Comparison of ENCODE assay signal across 1 cellular context in genomic region chr5:173866249-173867172, GRCh38.
A peak's percentile ranks its signal among the peaks of the same experiment; 100 is the strongest.
TF ChIP-seq lines count a peak whose summit lies in the region.

No MANE protein-coding gene starts in this region.

TF ChIP-seq in K562, 482 proteins besides CTCF, POLR2A, EP300 and RAD21 (continued from another document and continues in another):
- TF ChIP-seq MGA (IDR thresholded peaks at IDR 0.05) (no peak), SRSF1 (IDR thresholded peaks at IDR 0.05; ENCODE audit: low read depth, low read length) (no peak), ZNF121 (CRISPR knock-in tag; conservative IDR thresholded peaks at IDR 0.05) (no peak), PREB (CRISPR knock-in tag; IDR thresholded peaks at IDR 0.05) (no peak), ZFPM2 (CRISPR knock-in tag; IDR thresholded peaks at IDR 0.05) (no peak), ZBTB26 (CRISPR knock-in tag; IDR thresholded peaks at IDR 0.05) (no peak), MCM7 (IDR thresholded peaks at IDR 0.05) (no peak), NR4A1 (CRISPR knock-in tag; IDR thresholded peaks at IDR 0.05) (no peak), NR4A1 (tag; IDR thresholded peaks at IDR 0.05) (no peak), ZNF75A (CRISPR knock-in tag; IDR thresholded peaks at IDR 0.05) (no peak), NEUROD1 (IDR thresholded peaks at IDR 0.05; ENCODE audit: borderline replicate concordance, low read depth, low read length, partially characterized antibody) (peak; percentile 18), SMAD1 (IDR thresholded peaks at IDR 0.05; ENCODE audit: low read depth, low read length, partially characterized antibody) (no peak), BRF1 (IDR thresholded peaks at IDR 0.05; ENCODE audit: borderline replicate concordance, extremely low read depth, insufficient read length) (no peak), LCOR (CRISPR knock-in tag; IDR thresholded peaks at IDR 0.05) (no peak), ZFP1 (CRISPR knock-in tag; IDR thresholded peaks at IDR 0.05) (no peak), CTBP1 (IDR thresholded peaks at IDR 0.05; ENCODE audit: borderline replicate concordance) (0 out of 2 replicates have a peak, but pooled peaks have one; percentile 18), POU5F1 (IDR thresholded peaks at IDR 0.05; ENCODE audit: borderline replicate concordance, low read depth, low read length, partially characterized antibody) (no peak), ZNF124 (CRISPR knock-in tag; IDR thresholded peaks at IDR 0.05) (no peak), CBFB (CRISPR knock-in tag; IDR thresholded peaks at IDR 0.05) (no peak), ZNF57 (CRISPR knock-in tag; IDR thresholded peaks at IDR 0.05) (no peak), ZNF740 (CRISPR knock-in tag; IDR thresholded peaks at IDR 0.05) (no peak), ZNF740 (tag; IDR thresholded peaks at IDR 0.05) (no peak), JUNB (CRISPR knock-in tag; conservative IDR thresholded peaks at IDR 0.05) (no peak), RBM17 (IDR thresholded peaks at IDR 0.05; ENCODE audit: borderline replicate concordance, low read depth, low read length) (no peak), PCBP1 (IDR thresholded peaks at IDR 0.05; ENCODE audit: low read depth, low read length, poor library complexity, severe bottlenecking) (no peak), CREM (IDR thresholded peaks at IDR 0.05; ENCODE audit: low read depth) (no peak), ZNF217 (CRISPR knock-in tag; IDR thresholded peaks at IDR 0.05) (no peak), MBD2 (IDR thresholded peaks at IDR 0.05; ENCODE audit: borderline replicate concordance, low read depth) (no peak), ZNF668 (CRISPR knock-in tag; IDR thresholded peaks at IDR 0.05) (no peak)
- TF ChIP-seq, protein P1, sequence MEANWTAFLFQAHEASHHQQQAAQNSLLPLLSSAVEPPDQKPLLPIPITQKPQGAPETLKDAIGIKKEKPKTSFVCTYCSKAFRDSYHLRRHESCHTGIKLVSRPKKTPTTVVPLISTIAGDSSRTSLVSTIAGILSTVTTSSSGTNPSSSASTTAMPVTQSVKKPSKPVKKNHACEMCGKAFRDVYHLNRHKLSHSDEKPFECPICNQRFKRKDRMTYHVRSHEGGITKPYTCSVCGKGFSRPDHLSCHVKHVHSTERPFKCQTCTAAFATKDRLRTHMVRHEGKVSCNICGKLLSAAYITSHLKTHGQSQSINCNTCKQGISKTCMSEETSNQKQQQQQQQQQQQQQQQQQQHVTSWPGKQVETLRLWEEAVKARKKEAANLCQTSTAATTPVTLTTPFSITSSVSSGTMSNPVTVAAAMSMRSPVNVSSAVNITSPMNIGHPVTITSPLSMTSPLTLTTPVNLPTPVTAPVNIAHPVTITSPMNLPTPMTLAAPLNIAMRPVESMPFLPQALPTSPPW (CRISPR knock-in tag; IDR thresholded peaks at IDR 0.05): peak; percentile 45
- TF ChIP-seq, protein P2, sequence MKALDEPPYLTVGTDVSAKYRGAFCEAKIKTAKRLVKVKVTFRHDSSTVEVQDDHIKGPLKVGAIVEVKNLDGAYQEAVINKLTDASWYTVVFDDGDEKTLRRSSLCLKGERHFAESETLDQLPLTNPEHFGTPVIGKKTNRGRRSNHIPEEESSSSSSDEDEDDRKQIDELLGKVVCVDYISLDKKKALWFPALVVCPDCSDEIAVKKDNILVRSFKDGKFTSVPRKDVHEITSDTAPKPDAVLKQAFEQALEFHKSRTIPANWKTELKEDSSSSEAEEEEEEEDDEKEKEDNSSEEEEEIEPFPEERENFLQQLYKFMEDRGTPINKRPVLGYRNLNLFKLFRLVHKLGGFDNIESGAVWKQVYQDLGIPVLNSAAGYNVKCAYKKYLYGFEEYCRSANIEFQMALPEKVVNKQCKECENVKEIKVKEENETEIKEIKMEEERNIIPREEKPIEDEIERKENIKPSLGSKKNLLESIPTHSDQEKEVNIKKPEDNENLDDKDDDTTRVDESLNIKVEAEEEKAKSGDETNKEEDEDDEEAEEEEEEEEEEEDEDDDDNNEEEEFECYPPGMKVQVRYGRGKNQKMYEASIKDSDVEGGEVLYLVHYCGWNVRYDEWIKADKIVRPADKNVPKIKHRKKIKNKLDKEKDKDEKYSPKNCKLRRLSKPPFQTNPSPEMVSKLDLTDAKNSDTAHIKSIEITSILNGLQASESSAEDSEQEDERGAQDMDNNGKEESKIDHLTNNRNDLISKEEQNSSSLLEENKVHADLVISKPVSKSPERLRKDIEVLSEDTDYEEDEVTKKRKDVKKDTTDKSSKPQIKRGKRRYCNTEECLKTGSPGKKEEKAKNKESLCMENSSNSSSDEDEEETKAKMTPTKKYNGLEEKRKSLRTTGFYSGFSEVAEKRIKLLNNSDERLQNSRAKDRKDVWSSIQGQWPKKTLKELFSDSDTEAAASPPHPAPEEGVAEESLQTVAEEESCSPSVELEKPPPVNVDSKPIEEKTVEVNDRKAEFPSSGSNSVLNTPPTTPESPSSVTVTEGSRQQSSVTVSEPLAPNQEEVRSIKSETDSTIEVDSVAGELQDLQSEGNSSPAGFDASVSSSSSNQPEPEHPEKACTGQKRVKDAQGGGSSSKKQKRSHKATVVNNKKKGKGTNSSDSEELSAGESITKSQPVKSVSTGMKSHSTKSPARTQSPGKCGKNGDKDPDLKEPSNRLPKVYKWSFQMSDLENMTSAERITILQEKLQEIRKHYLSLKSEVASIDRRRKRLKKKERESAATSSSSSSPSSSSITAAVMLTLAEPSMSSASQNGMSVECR (CRISPR knock-in tag; IDR thresholded peaks at IDR 0.05): no peak; the same call in 1 of the 2 replicates
- TF ChIP-seq, protein P3, sequence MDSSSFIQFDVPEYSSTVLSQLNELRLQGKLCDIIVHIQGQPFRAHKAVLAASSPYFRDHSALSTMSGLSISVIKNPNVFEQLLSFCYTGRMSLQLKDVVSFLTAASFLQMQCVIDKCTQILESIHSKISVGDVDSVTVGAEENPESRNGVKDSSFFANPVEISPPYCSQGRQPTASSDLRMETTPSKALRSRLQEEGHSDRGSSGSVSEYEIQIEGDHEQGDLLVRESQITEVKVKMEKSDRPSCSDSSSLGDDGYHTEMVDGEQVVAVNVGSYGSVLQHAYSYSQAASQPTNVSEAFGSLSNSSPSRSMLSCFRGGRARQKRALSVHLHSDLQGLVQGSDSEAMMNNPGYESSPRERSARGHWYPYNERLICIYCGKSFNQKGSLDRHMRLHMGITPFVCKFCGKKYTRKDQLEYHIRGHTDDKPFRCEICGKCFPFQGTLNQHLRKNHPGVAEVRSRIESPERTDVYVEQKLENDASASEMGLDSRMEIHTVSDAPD (CRISPR knock-in tag; IDR thresholded peaks at IDR 0.05): no peak
- TF ChIP-seq, protein P4, sequence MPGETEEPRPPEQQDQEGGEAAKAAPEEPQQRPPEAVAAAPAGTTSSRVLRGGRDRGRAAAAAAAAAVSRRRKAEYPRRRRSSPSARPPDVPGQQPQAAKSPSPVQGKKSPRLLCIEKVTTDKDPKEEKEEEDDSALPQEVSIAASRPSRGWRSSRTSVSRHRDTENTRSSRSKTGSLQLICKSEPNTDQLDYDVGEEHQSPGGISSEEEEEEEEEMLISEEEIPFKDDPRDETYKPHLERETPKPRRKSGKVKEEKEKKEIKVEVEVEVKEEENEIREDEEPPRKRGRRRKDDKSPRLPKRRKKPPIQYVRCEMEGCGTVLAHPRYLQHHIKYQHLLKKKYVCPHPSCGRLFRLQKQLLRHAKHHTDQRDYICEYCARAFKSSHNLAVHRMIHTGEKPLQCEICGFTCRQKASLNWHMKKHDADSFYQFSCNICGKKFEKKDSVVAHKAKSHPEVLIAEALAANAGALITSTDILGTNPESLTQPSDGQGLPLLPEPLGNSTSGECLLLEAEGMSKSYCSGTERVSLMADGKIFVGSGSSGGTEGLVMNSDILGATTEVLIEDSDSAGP (CRISPR knock-in tag; IDR thresholded peaks at IDR 0.05): no peak
